8 cellular contexts compared by ENCODE assay signal in the genomic region with DNA sequence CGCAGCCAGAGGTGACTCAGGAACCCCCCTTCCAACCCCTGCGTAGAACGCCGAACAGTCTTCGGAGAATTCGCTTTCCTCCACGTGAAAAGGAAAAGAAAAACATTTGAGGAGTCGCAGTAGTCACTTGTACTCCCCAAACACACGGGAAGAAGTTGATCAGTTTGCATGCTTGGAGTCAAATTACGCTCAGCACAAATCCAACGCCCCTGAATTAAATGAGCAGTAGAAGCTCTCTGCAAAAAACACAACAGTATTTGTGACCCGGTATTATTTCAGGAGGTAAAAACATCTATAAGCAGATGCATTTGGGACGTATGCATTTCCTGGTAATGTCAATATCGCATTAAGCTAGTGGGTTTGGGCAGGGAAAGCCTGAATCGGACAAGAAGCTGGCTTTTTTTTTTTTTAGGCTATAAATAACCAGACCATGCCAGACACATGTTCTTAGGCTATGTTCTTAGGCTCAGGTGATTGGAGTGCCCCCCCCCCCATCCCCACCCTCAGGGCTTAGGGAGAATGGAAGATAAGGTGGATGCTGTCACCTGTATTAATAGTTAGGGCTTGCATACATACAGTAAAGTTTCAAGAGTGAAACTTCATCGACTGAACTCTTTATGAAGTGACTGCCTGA. TPM values are rescaled to one million over a fixed set of nuclear protein-coding genes. Genes with fewer than 3 reads are reported as not detected.
DNase-seq lines count a peak whose midpoint lies in the region; FAIRE-seq and TF ChIP-seq lines count a peak whose summit lies in the region.

No MANE protein-coding gene starts in this region.

- 8% methylated on average over 8 of the region's 16 CpGs; no CpG with 5 or more reads in 1 of the 2 experiments for WGBS in H1 (ENCODE audit: extremely low coverage in 1 of 2, insufficient coverage in 1 of 2, insufficient read length in 1 of 2, insufficient replicate concordance in 2 of 2, low coverage in 1 of 2, low lambda C conversion rate in 2 of 2, missing lambda C conversion rate in 1 of 2), 2 experiments

- TF ChIP-seq EP300 in H1 (IDR thresholded peaks at IDR 0.05; ENCODE audit: borderline replicate concordance in 1 of 2, low read depth in 2 of 2, low read length in 2 of 2), result no peak

- H3K18ac ChIP-seq in H1 (ENCODE audit: extremely low read depth, low read length), result peak overlapping the region; percentile 86

- H3K79me1 ChIP-seq in H1 (ENCODE audit: low read depth, low read length), result no peaks in the 10 kb centered on the region

- peak overlapping the region; percentile 97 for H3K27ac Mint-ChIP-seq in activated naive CD4-positive, alpha-beta T cell treated with anti-CD3 and anti-CD28 coated beads, Interleukin-2, amount 50 U/mL, for 24 hours

- H3K56ac ChIP-seq in H1 (replicated peaks; ENCODE audit: insufficient read length, low read depth, low read length), result no peak overlapping the region

- peak overlapping the region; percentile 62 to 83 (median 74); a peak in 6 of 7 replicates for H3K9ac ChIP-seq in H1 (replicated peaks in 1 of 4; ENCODE audit: extremely low read depth in 1 of 4, low read depth in 3 of 4, low read length in 3 of 4)

- peak overlapping the region; percentile 88 for H3K27ac ChIP-seq in RWPE1
- no peak overlapping the region for H3K27ac ChIP-seq in H1 (ENCODE audit: low read depth, low read length)

- H3K36me3 Mint-ChIP-seq in activated naive CD4-positive, alpha-beta T cell treated with anti-CD3 and anti-CD28 coated beads, Interleukin-2, amount 50 U/mL, for 24 hours, result no peaks in the 10 kb centered on the region

- no peak overlapping the region for H3K4ac ChIP-seq in H1 (replicated peaks; ENCODE audit: insufficient read length, low read depth, low read length)

- FAIRE-seq in H1 (lab: Jason Lieb, UNC), result no peak

- H3K4me3 Mint-ChIP-seq in activated naive CD4-positive, alpha-beta T cell treated with anti-CD3 and anti-CD28 coated beads, Interleukin-2, amount 50 U/mL, for 24 hours, result peak overlapping the region; percentile 96

- H4K5ac ChIP-seq in H1 (ENCODE audit: insufficient read length, low read depth, low read length), result no peak overlapping the region

- 0 out of 2 replicates have a peak overlapping the region, but pooled peaks have one; percentile 57 for H2BK5ac ChIP-seq in H1 (ENCODE audit: low read depth, low read length)

- H4K8ac ChIP-seq in H1 (ENCODE audit: extremely low read depth, insufficient read depth, low read length), result no peak overlapping the region

- no peak overlapping the region for H2AK5ac ChIP-seq in H1 (ENCODE audit: low read depth, low read length)

- TF ChIP-seq CTCF in RWPE1 (conservative IDR thresholded peaks at IDR 0.05; ENCODE audit: low read depth), result no peak
- no peak for TF ChIP-seq CTCF in H1 (IDR thresholded peaks at IDR 0.05; ENCODE audit: control extremely low read depth in 1 of 3, insufficient read depth in 1 of 3, low read depth in 1 of 3, low read length in 3 of 3)

- DNase-seq in activated naive CD4-positive, alpha-beta T cell (lab: John Stamatoyannopoulos, UW), result no peak
- DNase-seq in RWPE1 (ENCODE audit: low spot score), result peak; percentile 34
- no peak for DNase-seq in H1 (ENCODE audit: low read depth in 1 of 2, low spot score in 2 of 2)
- DNase-seq in myocyte (ENCODE audit: low read depth), result peak; percentile 35
- no peak for DNase-seq in middle frontal gyrus (ENCODE audit: extremely low spot score, low spot score)
- no peak for DNase-seq in DMS79 (lab: John Stamatoyannopoulos, UW)
- no peak for DNase-seq in T1000 (lab: John Stamatoyannopoulos, UW)

- peak overlapping the region; percentile 70 for H2AFZ ChIP-seq in H1 (ENCODE audit: low read length)

- no peak for TF ChIP-seq POLR2A in H1 (IDR thresholded peaks at IDR 0.05; ENCODE audit: control extremely low read depth in 1 of 2, low read depth in 2 of 2, low read length in 2 of 2)

- TF ChIP-seq RAD21 in H1 (IDR thresholded peaks at IDR 0.05 in 1 of 2, conservative IDR thresholded peaks at IDR 0.05 in 1 of 2; ENCODE audit: low read depth in 2 of 2, low read length in 2 of 2), result no peak

- peaks cover 15% of the 10 kb centered on the region for H3K23me2 ChIP-seq in H1 (ENCODE audit: low read depth, low read length)

- H3K23ac ChIP-seq in H1 (ENCODE audit: insufficient read length), result no peak overlapping the region

- H3K4me1 ChIP-seq in H1 (replicated peaks in 1 of 4; ENCODE audit: control insufficient read depth in 3 of 4, insufficient read depth in 4 of 4, low read length in 3 of 4), result peaks cover 0 to 3% (median 3%) of the 10 kb centered on the region in 4 experiments; a peak in 4 of 7 replicates

- peak overlapping the region; percentile 82 for H2BK12ac ChIP-seq in H1 (ENCODE audit: low read depth, low read length)

- H3K9me3 ChIP-seq in H1 (ENCODE audit: insufficient read depth in 2 of 2, low read depth in 1 of 2, low read length in 1 of 2), result no peaks in the 10 kb centered on the region

- peaks cover 2% of the 10 kb centered on the region for H3K27me3 Mint-ChIP-seq in activated naive CD4-positive, alpha-beta T cell treated with anti-CD3 and anti-CD28 coated beads, Interleukin-2, amount 50 U/mL, for 24 hours

- no peak overlapping the region for H3K14ac ChIP-seq in H1 (ENCODE audit: insufficient read length)

- CTCF ChIA-PET in RWPE1 (lab: Yijun Ruan, JAX) (interaction anchor here (0.6 to 2.8 kb wide), 14 partner anchors 11 to 893 kb away, joined by 3 to 16 read pairs (median 4); no protein-coding TSS in a partner anchor), H1 (lab: Charles Lee; ENCODE audit: partially characterized antibody) (interaction anchor here (0.6 to 4.2 kb wide), 16 partner anchors 9 to 725 kb away, joined by 3 to 26 read pairs (median 5); no protein-coding TSS in a partner anchor)

- H2BK120ac ChIP-seq in H1 (replicated peaks; ENCODE audit: low read depth, low read length), result no peak overlapping the region

- no peak overlapping the region for H2BK20ac ChIP-seq in H1 (ENCODE audit: low read length)

- H3K4me2 ChIP-seq in H1 (ENCODE audit: insufficient read depth in 1 of 2, low read depth in 2 of 2, low read length in 2 of 2), result peak overlapping the region; percentile 82 to 94

- no peak overlapping the region for H4K91ac ChIP-seq in H1 (replicated peaks; ENCODE audit: insufficient read length, low read length)

- no peaks in the 10 kb centered on the region for H3K9me3 Mint-ChIP-seq in activated naive CD4-positive, alpha-beta T cell treated with anti-CD3 and anti-CD28 coated beads, Interleukin-2, amount 50 U/mL, for 24 hours

- POLR2A ChIA-PET in RWPE1 (lab: Yijun Ruan, JAX; ENCODE audit: low non-redundant PET), result interaction anchor here (0.6 to 1.1 kb wide), 2 partner anchors 108 to 178 kb away, joined by 3 to 4 read pairs; no protein-coding TSS in a partner anchor
- POLR2A ChIA-PET in H1 (lab: Charles Lee; ENCODE audit: partially characterized antibody), result interaction anchor here (0.6 to 3.0 kb wide), 30 partner anchors 9 to 580 kb away, joined by 3 to 26 read pairs (median 5); a partner anchor contains a TSS

- H4K20me1 ChIP-seq in H1 (replicated peaks in 1 of 2; ENCODE audit: control insufficient read depth in 1 of 2, insufficient read depth in 2 of 2, low read length in 2 of 2), result peaks cover 0 to 4% of the 10 kb centered on the region in 2 experiments

- H3K4me3 ChIP-seq in H1 (ENCODE audit: extremely low read depth in 1 of 4, insufficient read depth in 2 of 4, low read depth in 3 of 4, low read length in 4 of 4), result peak overlapping the region; percentile 81 to 86 (median 84)

- H3K79me2 ChIP-seq in H1 (ENCODE audit: control insufficient read depth in 1 of 2, insufficient read depth in 2 of 2, low read length in 2 of 2), result peaks cover 3 to 30% of the 10 kb centered on the region in 2 experiments; a peak in 3 of 4 replicates

- H3K4me1 Mint-ChIP-seq in activated naive CD4-positive, alpha-beta T cell treated with anti-CD3 and anti-CD28 coated beads, Interleukin-2, amount 50 U/mL, for 24 hours, result peaks cover 26% of the 10 kb centered on the region

- peaks cover 0 to 2% (median 0%) of the 10 kb centered on the region in 4 experiments; a peak in 1 of 7 replicates for H3K27me3 ChIP-seq in H1 (replicated peaks in 1 of 4; ENCODE audit: control insufficient read depth in 3 of 4, extremely low read depth in 1 of 4, insufficient read depth in 3 of 4, low read length in 3 of 4)

- no peak overlapping the region for H2BK15ac ChIP-seq in H1 (ENCODE audit: low read length)

- H3K36me3 ChIP-seq in H1 (ENCODE audit: control insufficient read depth in 2 of 4, insufficient read depth in 4 of 4, low read length in 3 of 4), result no peaks in the 10 kb centered on the region

TF ChIP-seq in H1, 55 proteins besides CTCF, POLR2A, EP300 and RAD21:
- TF ChIP-seq CREB1 (IDR thresholded peaks at IDR 0.05), result no peak
- TF ChIP-seq, protein P1, sequence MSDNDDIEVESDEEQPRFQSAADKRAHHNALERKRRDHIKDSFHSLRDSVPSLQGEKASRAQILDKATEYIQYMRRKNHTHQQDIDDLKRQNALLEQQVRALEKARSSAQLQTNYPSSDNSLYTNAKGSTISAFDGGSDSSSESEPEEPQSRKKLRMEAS (IDR thresholded peaks at IDR 0.05), result 0 out of 2 replicates have a peak, but pooled peaks have one; percentile 3

RNA-seq across cellular contexts. Expression of a gene that starts 0.9 kb away (rescaled TPM):
- total RNA-seq in H1 (2021; fragmentation: NEBNext Ultra II Directional; extraction: Animal tissue kit (Norgen Biotek cat#: 25700)), result 21.2 and 22.5 TPM in 2 replicates
- polyA plus RNA-seq in H1 (2011; rRNA removed), result 7.6 and 9.9 TPM in 2 replicates
- 9.6 TPM for polyA plus RNA-seq in H1 (2011; cell fraction: cytosol; rRNA removed)
- 17.3 TPM for polyA plus RNA-seq in H1 (2011; cell fraction: nucleus; rRNA removed)
- 9.6 to 15.4 TPM (median 12.0 TPM) in 4 replicates for polyA plus RNA-seq in H1 (2012, experiment 1 of 2)
- 1.8 TPM for polyA plus RNA-seq in H1 (2012, experiment 2 of 2)
- 13.6 TPM for polyA plus RNA-seq in H1 (2013, experiment 1 of 2)
- polyA plus RNA-seq in H1 (2013, experiment 2 of 2), result 13.9 TPM
- polyA minus RNA-seq in H1 (2011; rRNA and poly(A)+ RNA removed), result 55.0 and 72.9 TPM in 2 replicates
- polyA minus RNA-seq in H1 (2011; cell fraction: cytosol; rRNA and poly(A)+ RNA removed), result 14.3 TPM
- 145 TPM for polyA minus RNA-seq in H1 (2011; cell fraction: nucleus; rRNA and poly(A)+ RNA removed)
- 13.2 and 17.3 TPM in 2 replicates for total RNA-seq in myocyte
- polyA plus RNA-seq in myocyte (2012), result 10.2 TPM

Comparison
In these comparisons a context has a peak if more than half of its experiments do, and no peak if none do; other contexts are left out.
1. DNase-seq: peak in RWPE1 (single experiment) and myocyte (single experiment); none in activated naive CD4-positive, alpha-beta T cell (0 of 4), H1 (0 of 2), middle frontal gyrus (single experiment), DMS79 (single experiment) and T1000 (single experiment).